Comparison of ENCODE assay signal across 8 cellular contexts in the genomic region with DNA sequence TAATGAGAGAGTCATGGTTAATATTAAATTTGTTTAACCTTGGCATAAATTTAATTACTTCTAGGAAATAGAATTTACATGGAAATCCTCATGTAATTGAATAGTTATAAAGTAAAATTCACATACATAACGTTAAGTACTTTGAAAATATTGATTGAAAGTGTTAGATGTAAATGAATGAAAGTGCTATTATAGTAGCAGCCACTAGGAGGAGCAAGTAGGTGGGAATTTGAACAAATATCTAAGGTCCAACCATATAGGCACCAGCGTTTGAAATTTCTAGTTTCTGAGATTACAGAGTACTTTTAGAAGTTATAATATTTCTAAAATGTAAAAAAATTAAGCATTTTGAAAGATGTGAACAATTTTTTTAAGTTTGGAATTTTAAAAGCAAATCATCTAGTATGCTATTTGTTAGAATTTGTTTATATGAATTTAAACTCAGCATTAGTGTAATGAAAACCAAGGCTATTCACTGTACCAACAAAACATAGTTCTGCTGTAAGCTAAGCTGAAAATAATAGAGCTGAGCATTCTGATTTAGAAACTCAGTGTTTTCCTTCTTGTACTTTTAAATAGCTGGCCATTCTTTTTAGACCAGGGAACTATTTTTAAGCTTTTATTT. TPM values are rescaled to one million over a fixed set of nuclear protein-coding genes. Genes with fewer than 3 reads are reported as not detected.
DNase-seq lines count a peak whose midpoint lies in the region; ATAC-seq, FAIRE-seq and TF ChIP-seq lines count a peak whose summit lies in the region.

No MANE protein-coding gene starts in this region.

- peak overlapping the region; percentile 84 for H3K4me3 Mint-ChIP-seq in activated T-helper 17 cell treated with anti-CD3 and anti-CD28 coated beads, Interleukin-2, amount 50 U/mL, for 72 hours
- no peak overlapping the region for H3K4me3 Mint-ChIP-seq in T-helper 2 cell treated with Interferon-gamma antibody and Interleukin-4, amounts not matched to agents 5 μg/mL and 100 μg/mL, for 36 hours

- peak overlapping the region; percentile 85 for H3K27ac Mint-ChIP-seq in activated T-helper 17 cell treated with anti-CD3 and anti-CD28 coated beads, Interleukin-2, amount 50 U/mL, for 72 hours
- no peak overlapping the region for H3K27ac Mint-ChIP-seq in T-helper 2 cell treated with Interferon-gamma antibody and Interleukin-4, amounts not matched to agents 5 μg/mL and 100 μg/mL, for 36 hours

- H3K36me3 Mint-ChIP-seq in activated T-helper 17 cell treated with anti-CD3 and anti-CD28 coated beads, Interleukin-2, amount 50 U/mL, for 72 hours (ENCODE audit: low read depth) = peaks cover 46% of the 10 kb centered on the region
- H3K36me3 Mint-ChIP-seq in T-helper 2 cell treated with Interferon-gamma antibody and Interleukin-4, amounts not matched to agents 5 μg/mL and 100 μg/mL, for 36 hours (ENCODE audit: low read depth) = no peaks in the 10 kb centered on the region

- CTCF ChIA-PET in BJ (lab: Yijun Ruan, JAX) = interaction anchor here (2.6 kb wide), 1 partner anchor 156 kb away, joined by 13 read pairs; no protein-coding TSS in a partner anchor

- intact Hi-C loops in right cardiac atrium (cut with DNase I) = loop anchor here in 2 of 4 donors (10.0 kb wide), 2 partner anchors 782 to 1112 kb away; no protein-coding TSS in a partner anchor

- peak; percentile 97 for FAIRE-seq in small intestine (lab: Jason Lieb, UNC)

- peaks cover 16% of the 10 kb centered on the region for H3K4me1 Mint-ChIP-seq in activated T-helper 17 cell treated with anti-CD3 and anti-CD28 coated beads, Interleukin-2, amount 50 U/mL, for 72 hours
- H3K4me1 Mint-ChIP-seq in T-helper 2 cell treated with Interferon-gamma antibody and Interleukin-4, amounts not matched to agents 5 μg/mL and 100 μg/mL, for 36 hours (ENCODE audit: low read depth) = peaks cover 24% of the 10 kb centered on the region

- TF ChIP-seq CTCF in BJ (IDR thresholded peaks at IDR 0.05; ENCODE audit: insufficient read depth, low read depth, low read length) = peak; percentile 72

- H3K27ac ChIP-seq in right cardiac atrium (ENCODE audit: low read length) (no peak overlapping the region), small intestine (ENCODE audit: low read depth in 1 of 2, low read length in 1 of 2) (no peak overlapping the region)

- POLR2A ChIA-PET in BJ (lab: Charles Lee) = no interaction called here

- H3K27me3 Mint-ChIP-seq in activated T-helper 17 cell treated with anti-CD3 and anti-CD28 coated beads, Interleukin-2, amount 50 U/mL, for 72 hours = no peaks in the 10 kb centered on the region
- H3K27me3 Mint-ChIP-seq in T-helper 2 cell treated with Interferon-gamma antibody and Interleukin-4, amounts not matched to agents 5 μg/mL and 100 μg/mL, for 36 hours (ENCODE audit: low read depth) = no peaks in the 10 kb centered on the region

- WGBS in right cardiac atrium = 1% methylated on average over 2 of the region's 2 CpGs
- WGBS in small intestine, 3 donors = 0 to 3% (median 0%) methylated on average over 2 of the region's 2 CpGs

- DNase-seq in BJ (ENCODE audit: low read depth) (no peak), NCI-H2196 treated with DMSO at 0.1 percent for 48 hours (lab: John Stamatoyannopoulos, UW; ENCODE audit: unreplicated experiment) (peak; percentile 32), right cardiac atrium (no peak), small intestine (peak; percentile 77)
- no peak for DNase-seq in T-helper 2 cell treated with Interferon-gamma antibody and Interleukin-4, amounts not matched to agents 5 μg/mL and 100 μg/mL, for 36 hours (ENCODE audit: low spot score)

- no peaks in the 10 kb centered on the region for H3K9me3 Mint-ChIP-seq in activated T-helper 17 cell treated with anti-CD3 and anti-CD28 coated beads, Interleukin-2, amount 50 U/mL, for 72 hours
- no peaks in the 10 kb centered on the region for H3K9me3 Mint-ChIP-seq in T-helper 2 cell treated with Interferon-gamma antibody and Interleukin-4, amounts not matched to agents 5 μg/mL and 100 μg/mL, for 36 hours

- H3K4me3 ChIP-seq in BJ (ENCODE audit: low read depth, low read length) = no peak overlapping the region
- peak overlapping the region; percentile 51 for H3K4me3 ChIP-seq in right cardiac atrium (ENCODE audit: low read length)
- H3K4me3 ChIP-seq in small intestine (ENCODE audit: low read depth in 1 of 2, low read length in 2 of 2) = no peak overlapping the region

- H3K9me3 ChIP-seq in right cardiac atrium (ENCODE audit: control insufficient read depth, low read length) (no peaks in the 10 kb centered on the region), small intestine (ENCODE audit: control insufficient read depth, low read depth) (no peaks in the 10 kb centered on the region)

- no peaks in the 10 kb centered on the region for H3K4me1 ChIP-seq in right cardiac atrium (ENCODE audit: control insufficient read depth, insufficient read depth, low read length)
- H3K4me1 ChIP-seq in small intestine (ENCODE audit: control insufficient read depth in 2 of 2, insufficient read depth in 1 of 2, low read depth in 1 of 2, low read length in 1 of 2) = peaks cover 0 to 4% of the 10 kb centered on the region in 2 donors

- H3K36me3 ChIP-seq in BJ (ENCODE audit: control insufficient read depth, insufficient read depth, low read length) = no peaks in the 10 kb centered on the region
- H3K36me3 ChIP-seq in small intestine (ENCODE audit: control insufficient read depth in 2 of 2, insufficient read depth in 2 of 2, low read length in 2 of 2) = no peaks in the 10 kb centered on the region

- H3K27me3 ChIP-seq in BJ (ENCODE audit: control insufficient read depth, insufficient read depth, low read length) = no peaks in the 10 kb centered on the region
- H3K27me3 ChIP-seq in right cardiac atrium (ENCODE audit: control insufficient read depth, insufficient read depth) = no peaks in the 10 kb centered on the region
- H3K27me3 ChIP-seq in small intestine (ENCODE audit: control insufficient read depth in 2 of 2, insufficient read depth in 2 of 2, low read length in 2 of 2) = no peaks in the 10 kb centered on the region

- ATAC-seq in GM18519 (IDR thresholded peaks at IDR 0.05; ENCODE audit: low FRiP score, unreplicated experiment) (peak; percentile 63), HG03103 (IDR thresholded peaks at IDR 0.05; ENCODE audit: low read depth, unreplicated experiment) (peak; percentile 53), right cardiac atrium (peak in 1 of 2 donors; percentile 51)
- peak; percentile 59 for ATAC-seq in activated T-helper 17 cell treated with anti-CD3 and anti-CD28 coated beads, Interleukin-2, amount 50 U/mL, for 72 hours (replicated peaks)

RNA-seq across cellular contexts. Expression of a gene that starts 3.3 kb away (rescaled TPM):
- polyA plus RNA-seq in BJ (2011; rRNA removed) (1.5 and 3.7 TPM in 2 replicates), right cardiac atrium (25.5 TPM), small intestine (1 to 10 TPM in 1 of 3 donors, under 1 TPM in 2; 0.45 to 1.1 (median 0.60) TPM)
- polyA minus RNA-seq in BJ (2011; rRNA and poly(A)+ RNA removed) = 0.90 and 1.0 TPM in 2 replicates
- 1 to 10 TPM; 1.4 to 1.8 TPM for total RNA-seq in activated T-helper 17 cell treated with anti-CD3 and anti-CD28 coated beads, Interleukin-2, amount 50 U/mL, for 72 hours
- 10 to 100 TPM; 36.4 to 73.5 (median 57.0) TPM for total RNA-seq in right cardiac atrium

Comparison
In these comparisons a context has a peak if more than half of its experiments do, and no peak if none do; other contexts are left out.
1. DNase-seq: peak in NCI-H2196 treated with DMSO at 0.1 percent for 48 hours (single experiment) and small intestine (single experiment); none in BJ (single experiment), right cardiac atrium (0 of 3) and T-helper 2 cell treated with Interferon-gamma antibody and Interleukin-4, amounts not matched to agents 5 μg/mL and 100 μg/mL, for 36 hours (single experiment).